ENCODE assay signal across 1 cellular context in the genomic region with DNA sequence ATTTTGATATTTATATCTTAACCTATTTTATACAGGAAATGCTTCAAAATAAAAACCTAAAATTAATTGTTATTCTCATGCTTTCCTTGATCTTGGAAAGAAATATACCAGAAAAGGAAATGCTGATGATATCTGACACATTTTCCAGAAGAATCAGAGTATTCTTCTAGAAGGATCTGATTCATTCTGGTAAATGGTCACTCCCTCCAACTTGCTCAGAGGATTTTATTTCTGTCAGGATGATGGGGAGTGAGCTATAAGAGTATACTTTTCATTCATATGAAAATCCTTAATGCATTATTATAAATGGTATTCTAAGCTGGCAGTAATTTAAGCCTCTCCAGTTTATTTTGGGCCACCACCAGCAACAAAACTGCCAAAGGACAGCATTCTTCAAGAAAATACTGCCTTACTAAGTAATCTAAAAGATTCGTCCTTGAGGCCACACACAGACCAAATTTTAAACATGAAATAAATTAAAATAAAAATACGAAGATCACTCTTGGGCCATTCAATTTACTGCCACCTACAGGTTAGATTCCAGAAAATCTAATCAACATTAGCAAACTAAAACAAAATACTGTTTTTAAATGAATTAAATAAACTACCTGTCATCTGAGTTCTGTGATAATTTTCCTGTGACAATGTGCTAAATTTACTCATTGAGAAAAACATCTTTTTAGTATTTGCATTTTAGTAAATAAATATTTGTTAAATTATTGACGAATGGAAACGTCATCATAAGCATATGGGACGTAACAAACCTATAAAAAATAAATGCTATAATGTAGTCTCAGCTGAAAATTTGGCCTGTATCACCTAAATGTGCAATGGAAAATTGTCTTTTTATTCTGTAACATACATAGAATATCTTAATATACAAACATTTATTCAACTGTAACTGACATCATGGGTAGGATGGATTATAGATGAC.
A peak's percentile ranks its signal among the peaks of the same experiment; 100 is the strongest.
TF ChIP-seq lines count a peak whose summit lies in the region.

No MANE protein-coding gene starts in this region.

TF ChIP-seq in IMR-90, 13 proteins besides CTCF, POLR2A, EP300 and RAD21:
- no peak for TF ChIP-seq MAZ (IDR thresholded peaks at IDR 0.05; ENCODE audit: borderline replicate concordance, low read depth, low read length)
- TF ChIP-seq SMC3 (IDR thresholded peaks at IDR 0.05; ENCODE audit: low read depth, low read length), result peak; percentile 40; the same call in 1 of the 2 replicates
